In genomic region chr10:28281726-28282325, GRCh38 we compare ENCODE assay signal across 22 cellular contexts. TPM values are rescaled to one million over a fixed set of nuclear protein-coding genes. Genes with fewer than 3 reads are reported as not detected.
DNase-seq lines count a peak whose midpoint lies in the region; ATAC-seq and TF ChIP-seq lines count a peak whose summit lies in the region.
"Had no signal": no experiment of that assay in that cellular context is flagged by ENCODE, and none has a peak within 500 bp of the region (broad histone marks: within the 10 kb centered on the region; RNA-seq: fewer than 3 reads in every experiment).

No MANE protein-coding gene starts in this region.

- H3K4me1 Mint-ChIP-seq in activated B cell treated with CpG ODN at 0.5 μM for 24 hours (peaks cover 15% of the 10 kb centered on the region), memory B cell (peaks cover 9% of the 10 kb centered on the region)
- H3K4me1 Mint-ChIP-seq in naive thymus-derived CD4-positive, alpha-beta T cell, result peaks cover 0 to 92% (median 68%) of the 10 kb centered on the region in 7 donors
- H3K4me1 Mint-ChIP-seq: activated CD4-positive, alpha-beta T cell treated with anti-CD3 and anti-CD28 coated beads, Interleukin-2, amount 10 ng/mL, durations not matched to agents 24 days and 14 days had no signal

- H3K36me3 ChIP-seq in sigmoid colon (no peaks in the 10 kb centered on the region), left lung (no peaks in the 10 kb centered on the region), adrenal gland (replicated peaks in 1 of 2) (no peaks in the 10 kb centered on the region)
- H3K36me3 ChIP-seq in naive thymus-derived CD4-positive, alpha-beta T cell (ENCODE audit: control insufficient read depth in 2 of 3, insufficient read depth in 3 of 3, low read length in 3 of 3), result no peaks in the 10 kb centered on the region
- H3K36me3 ChIP-seq: heart right ventricle had no signal

- H3K4me1 ChIP-seq in sigmoid colon, result peaks cover 0 to 51% (median 37%) of the 10 kb centered on the region in 4 donors
- peaks cover 0 to 13% of the 10 kb centered on the region in 2 donors for H3K4me1 ChIP-seq in left lung
- H3K4me1 ChIP-seq in naive thymus-derived CD4-positive, alpha-beta T cell (ENCODE audit: control insufficient read depth in 2 of 2, insufficient read depth in 2 of 2, low read length in 2 of 2), result peaks cover 0 to 14% of the 10 kb centered on the region in 2 donors
- no peaks in the 10 kb centered on the region for H3K4me1 ChIP-seq in adrenal gland (replicated peaks in 1 of 2)

- H3K9me3 ChIP-seq in sigmoid colon, result no peaks in the 10 kb centered on the region
- H3K9me3 ChIP-seq in left lung, result no peaks in the 10 kb centered on the region
- H3K9me3 ChIP-seq in naive thymus-derived CD4-positive, alpha-beta T cell (ENCODE audit: control insufficient read depth in 2 of 3, low read length in 3 of 3), result no peaks in the 10 kb centered on the region
- no peaks in the 10 kb centered on the region for H3K9me3 ChIP-seq in adrenal gland (replicated peaks in 1 of 3)
- H3K9me3 ChIP-seq: heart right ventricle had no signal

- TF ChIP-seq CTCF in activated B cell treated with CpG ODN at 0.5 μM for 24 hours (IDR thresholded peaks at IDR 0.05), result no peak
- TF ChIP-seq CTCF in sigmoid colon (IDR thresholded peaks at IDR 0.05), result no peak
- no peak for TF ChIP-seq CTCF in left lung (IDR thresholded peaks at IDR 0.05)
- no peak for TF ChIP-seq CTCF in adrenal gland (IDR thresholded peaks at IDR 0.05)

- WGBS in sigmoid colon, 2 donors, result 62 to 68% methylated on average over 7 of the region's 7 CpGs
- 73 to 86% (median 78%) methylated on average over 7 of the region's 7 CpGs for WGBS in adrenal gland, 4 donors

- no peak for TF ChIP-seq EP300 in sigmoid colon (IDR thresholded peaks at IDR 0.05)

- H3K27me3 ChIP-seq in sigmoid colon (no peaks in the 10 kb centered on the region), left lung (no peaks in the 10 kb centered on the region), adrenal gland (no peaks in the 10 kb centered on the region)
- no peaks in the 10 kb centered on the region for H3K27me3 ChIP-seq in naive thymus-derived CD4-positive, alpha-beta T cell (ENCODE audit: control insufficient read depth in 2 of 2, insufficient read depth in 2 of 2, low read length in 2 of 2)
- H3K27me3 ChIP-seq: heart right ventricle had no signal

- TF ChIP-seq POLR2A in sigmoid colon (IDR thresholded peaks at IDR 0.05) (no peak), adrenal gland (IDR thresholded peaks at IDR 0.05) (no peak)

- H3K9me3 Mint-ChIP-seq in activated B cell treated with CpG ODN at 0.5 μM for 24 hours (no peaks in the 10 kb centered on the region), memory B cell (no peaks in the 10 kb centered on the region)
- no peaks in the 10 kb centered on the region for H3K9me3 Mint-ChIP-seq in naive thymus-derived CD4-positive, alpha-beta T cell
- H3K9me3 Mint-ChIP-seq: activated CD4-positive, alpha-beta T cell treated with anti-CD3 and anti-CD28 coated beads, Interleukin-2, amount 10 ng/mL, durations not matched to agents 24 days and 14 days; endodermal cell; HFFc6; natural killer cell treated with Interleukin-12 subunit alpha and Interleukin-12 subunit beta and Interleukin-15 and Interleukin-18, amount 100 ng/mL, for 72 hours; stimulated activated memory B cell treated with anti-CD40 and anti-IgM and Interleukin-4, amounts not matched to agents 10 μg/mL and 1 μg/mL and 100 μg/mL, for 72 hours; T-cell had no signal

- intact Hi-C loops in activated B cell treated with CpG ODN at 0.5 μM for 24 hours (cut with micrococcal nuclease), result no loop called here
- intact Hi-C loops in sigmoid colon (cut with DNase I), result no loop called here
- intact Hi-C loops in left lung (cut with DNase I), result no loop called here
- intact Hi-C loops in naive thymus-derived CD4-positive, alpha-beta T cell (cut with micrococcal nuclease), result no loop called here
- intact Hi-C loops in adrenal gland (cut with DNase I), result no loop called here

- DNase-seq in EH (ENCODE audit: low read depth) (peak; percentile 34), activated B cell treated with CpG ODN at 0.5 μM for 24 hours (no peak), memory B cell (ENCODE audit: low spot score in 2 of 2) (no peak), sigmoid colon (no peak), left lung (no peak), HEK293T (ENCODE audit: extremely low spot score) (no peak), adrenal gland (no peak)
- no peak for DNase-seq in naive thymus-derived CD4-positive, alpha-beta T cell
- DNase-seq: activated CD4-positive, alpha-beta T cell treated with anti-CD3 and anti-CD28 coated beads, Interleukin-2, amount 10 ng/mL, durations not matched to agents 24 days and 14 days; activated CD8-positive, alpha-beta memory T cell treated with anti-CD3 and anti-CD28 coated beads, Interleukin-2, amount 50 U/mL, for 4 hours; amniotic stem cell; DND-41; endodermal cell; heart right ventricle; HFFc6; KG1; MV-4-11; SHP77 treated with DMSO at 0.1 percent for 48 hours; T-cell had no signal

- H3K27ac Mint-ChIP-seq in activated B cell treated with CpG ODN at 0.5 μM for 24 hours (peak overlapping the region; percentile 8), memory B cell (peak overlapping the region; percentile 65)
- H3K27ac Mint-ChIP-seq in naive thymus-derived CD4-positive, alpha-beta T cell, result peak overlapping the region in 3 of 9 donors; percentile 26 to 79 (median 57)
- H3K27ac Mint-ChIP-seq: activated CD4-positive, alpha-beta T cell treated with anti-CD3 and anti-CD28 coated beads, Interleukin-2, amount 10 ng/mL, durations not matched to agents 24 days and 14 days; endodermal cell; HFFc6; natural killer cell treated with Interleukin-12 subunit alpha and Interleukin-12 subunit beta and Interleukin-15 and Interleukin-18, amount 100 ng/mL, for 72 hours; stimulated activated memory B cell treated with anti-CD40 and anti-IgM and Interleukin-4, amounts not matched to agents 10 μg/mL and 1 μg/mL and 100 μg/mL, for 72 hours; T-cell had no signal

- CTCF ChIA-PET in activated B cell treated with CpG ODN at 0.5 μM for 24 hours (lab: Charles Lee) (interaction anchor here (0.6 to 1.4 kb wide), 2 partner anchors 31 to 112 kb away, joined by 3 read pairs; no protein-coding TSS in a partner anchor), HEK293T (lab: Yijun Ruan, JAX) (interaction anchor here (0.8 kb wide), 1 partner anchor 50 kb away, joined by 3 read pairs; no protein-coding TSS in a partner anchor)
- CTCF ChIA-PET in naive thymus-derived CD4-positive, alpha-beta T cell (lab: Charles Lee), result interaction anchor here (1.1 kb wide), 1 partner anchor 100 kb away, joined by 3 read pairs; no protein-coding TSS in a partner anchor

- POLR2A ChIA-PET in activated B cell treated with CpG ODN at 0.5 μM for 24 hours (lab: Charles Lee), result no interaction called here
- POLR2A ChIA-PET in HEK293T (lab: Yijun Ruan, JAX), result no interaction called here
- POLR2A ChIA-PET in naive thymus-derived CD4-positive, alpha-beta T cell (lab: Charles Lee), result no interaction called here

- H3K27ac ChIP-seq in sigmoid colon (peak overlapping the region in 3 of 4 donors; percentile 10 to 71 (median 24)), left lung (no peak overlapping the region), adrenal gland (no peak overlapping the region)
- no peak overlapping the region for H3K27ac ChIP-seq in naive thymus-derived CD4-positive, alpha-beta T cell (ENCODE audit: low read depth, low read length)
- H3K27ac ChIP-seq: heart right ventricle had no signal

- H3K27me3 Mint-ChIP-seq in activated B cell treated with CpG ODN at 0.5 μM for 24 hours (no peaks in the 10 kb centered on the region), memory B cell (no peaks in the 10 kb centered on the region)
- H3K27me3 Mint-ChIP-seq in naive thymus-derived CD4-positive, alpha-beta T cell, result no peaks in the 10 kb centered on the region
- H3K27me3 Mint-ChIP-seq: activated CD4-positive, alpha-beta T cell treated with anti-CD3 and anti-CD28 coated beads, Interleukin-2, amount 10 ng/mL, durations not matched to agents 24 days and 14 days; natural killer cell treated with Interleukin-12 subunit alpha and Interleukin-12 subunit beta and Interleukin-15 and Interleukin-18, amount 100 ng/mL, for 72 hours; stimulated activated memory B cell treated with anti-CD40 and anti-IgM and Interleukin-4, amounts not matched to agents 10 μg/mL and 1 μg/mL and 100 μg/mL, for 72 hours; T-cell had no signal

- no peak overlapping the region for H3K4me3 ChIP-seq in sigmoid colon
- no peak overlapping the region for H3K4me3 ChIP-seq in left lung
- H3K4me3 ChIP-seq in naive thymus-derived CD4-positive, alpha-beta T cell (ENCODE audit: low read length), result no peak overlapping the region
- H3K4me3 ChIP-seq in adrenal gland, result no peak overlapping the region
- H3K4me3 ChIP-seq: heart right ventricle, lung had no signal

- H3K4me3 Mint-ChIP-seq in activated B cell treated with CpG ODN at 0.5 μM for 24 hours (peak overlapping the region; percentile 20), memory B cell (no peak overlapping the region)
- H3K4me3 Mint-ChIP-seq in naive thymus-derived CD4-positive, alpha-beta T cell, result peak overlapping the region in 4 of 10 donors; percentile 15 to 38 (median 18)
- H3K4me3 Mint-ChIP-seq: activated CD4-positive, alpha-beta T cell treated with anti-CD3 and anti-CD28 coated beads, Interleukin-2, amount 10 ng/mL, durations not matched to agents 24 days and 14 days; endodermal cell; HFFc6; natural killer cell treated with Interleukin-12 subunit alpha and Interleukin-12 subunit beta and Interleukin-15 and Interleukin-18, amount 100 ng/mL, for 72 hours; stimulated activated memory B cell treated with anti-CD40 and anti-IgM and Interleukin-4, amounts not matched to agents 10 μg/mL and 1 μg/mL and 100 μg/mL, for 72 hours; T-cell had no signal

- H3K36me3 Mint-ChIP-seq in activated B cell treated with CpG ODN at 0.5 μM for 24 hours (ENCODE audit: low read depth), result no peaks in the 10 kb centered on the region
- H3K36me3 Mint-ChIP-seq in memory B cell, result no peaks in the 10 kb centered on the region
- peaks cover 0 to 27% (median 11%) of the 10 kb centered on the region in 5 donors for H3K36me3 Mint-ChIP-seq in naive thymus-derived CD4-positive, alpha-beta T cell
- H3K36me3 Mint-ChIP-seq: natural killer cell treated with Interleukin-12 subunit alpha and Interleukin-12 subunit beta and Interleukin-15 and Interleukin-18, amount 100 ng/mL, for 72 hours; stimulated activated memory B cell treated with anti-CD40 and anti-IgM and Interleukin-4, amounts not matched to agents 10 μg/mL and 1 μg/mL and 100 μg/mL, for 72 hours had no signal

- ATAC-seq in activated B cell treated with CpG ODN at 0.5 μM for 24 hours (ENCODE audit: low read depth), result no peak
- no peak for ATAC-seq in memory B cell (ENCODE audit: low read depth)
- no peak for ATAC-seq in left lung
- ATAC-seq in naive thymus-derived CD4-positive, alpha-beta T cell, result no peak
- ATAC-seq: heart right ventricle; natural killer cell treated with Interleukin-12 subunit alpha and Interleukin-12 subunit beta and Interleukin-15 and Interleukin-18, amount 100 ng/mL, for 72 hours; stimulated activated memory B cell treated with anti-CD40 and anti-IgM and Interleukin-4, amounts not matched to agents 10 μg/mL and 1 μg/mL and 100 μg/mL, for 72 hours; T-cell had no signal

RNA-seq across cellular contexts. Expression of gene MPP7, which starts 21.0 kb away (rescaled TPM):
- total RNA-seq in activated B cell treated with CpG ODN at 0.5 μM for 24 hours (6.2 and 8.3 TPM in 2 replicates), sigmoid colon (10 to 100 TPM; 29.7 to 50.3 (median 37.2) TPM), left lung (10 to 100 TPM; 28.3 to 38.3 TPM), adrenal gland (10 to 100 TPM in 1 of 8 donors, 1 to 10 TPM in 7; 3.0 to 12.0 (median 6.6) TPM)
- polyA plus RNA-seq in sigmoid colon (10 to 100 TPM in 2 of 3 donors, 1 to 10 TPM in 1; 5.5 to 18.0 (median 10.2) TPM), adrenal gland (1 to 10 TPM; 1.7 to 3.5 (median 1.8) TPM)
- total RNA-seq in naive thymus-derived CD4-positive, alpha-beta T cell, result 10 to 100 TPM in 4 of 5 experiments, 1 to 10 TPM in 1; 9.7 to 44.7 (median 36.1) TPM
- 10 to 100 TPM; 43.3 to 46.8 TPM for polyA plus RNA-seq in naive thymus-derived CD4-positive, alpha-beta T cell

Comparison
In these comparisons a context has a peak if more than half of its experiments do, and no peak if none do; other contexts are left out.
1. H3K27ac ChIP-seq: peak in sigmoid colon (3 of 4); none in left lung (0 of 2), naive thymus-derived CD4-positive, alpha-beta T cell (single experiment) and adrenal gland (0 of 5).